In genomic region chr11:36088234-36088975, GRCh38 we compare ENCODE assay signal across 19 cellular contexts.
DNase-seq lines count a peak whose midpoint lies in the region; FAIRE-seq and TF ChIP-seq lines count a peak whose summit lies in the region.
"Had no signal": no experiment of that assay in that cellular context is flagged by ENCODE, and none has a peak within 500 bp of the region (broad histone marks: within the 10 kb centered on the region; RNA-seq: fewer than 3 reads in every experiment).

No MANE protein-coding gene starts in this region.

- H3K27me3 ChIP-seq in osteoblast (ENCODE audit: insufficient read depth, low read length) (no peaks in the 10 kb centered on the region), tibial nerve (no peaks in the 10 kb centered on the region)
- H3K27me3 ChIP-seq: colonic mucosa had no signal

- H3K9me3 ChIP-seq in osteoblast (ENCODE audit: low read depth, low read length) (no peaks in the 10 kb centered on the region), tibial nerve (peaks cover 0 to 2% (median 0%) of the 10 kb centered on the region in 4 donors)
- H3K9me3 ChIP-seq: colonic mucosa, neutrophil had no signal

- DNase-seq in G401 (ENCODE audit: low spot score) = peak; percentile 65
- peak; percentile 15 for DNase-seq in astrocyte of the cerebellum (ENCODE audit: low read depth)
- DNase-seq in fibroblast of gingiva (ENCODE audit: low read depth) = peak; percentile 71
- no peak for DNase-seq in osteoblast (ENCODE audit: insufficient read length, low spot score, missing footprints)
- DNase-seq in mesenteric fat pad (ENCODE audit: low spot score) = no peak
- DNase-seq in stimulated activated CD4-positive, alpha-beta T cell treated with anti-CD3 and anti-CD28 coated beads, Interleukin-12 subunit alpha, Interleukin-12 subunit beta, amount 100 ng/mL, for 4 hours = no peak
- DNase-seq in H54 (ENCODE audit: insufficient read length, low spot score) = no peak
- no peak for DNase-seq in tibial nerve (ENCODE audit: low spot score in 2 of 2)
- DNase-seq: activated CD4-positive, CD25-positive, alpha-beta regulatory T cell; activated CD8-positive, alpha-beta memory T cell treated with anti-CD3 and anti-CD28 coated beads for 24 hours; colonic mucosa; islet precursor cell; MM.1S; NCI-H187; right cardiac atrium; Right ventricle myocardium superior; T-helper 2 cell had no signal

- H3K36me3 ChIP-seq in osteoblast (ENCODE audit: insufficient read depth, low read length) (no peaks in the 10 kb centered on the region), tibial nerve (peaks cover 0 to 54% (median 0%) of the 10 kb centered on the region in 3 donors)
- H3K36me3 ChIP-seq: colonic mucosa, neutrophil had no signal

- FAIRE-seq in H54 (lab: Jason Lieb, UNC) = no peak

- peaks cover 36% of the 10 kb centered on the region for H3K4me1 ChIP-seq in osteoblast (ENCODE audit: insufficient read depth, low read length)
- H3K4me1 ChIP-seq in tibial nerve = no peaks in the 10 kb centered on the region
- H3K4me1 ChIP-seq: colonic mucosa had no signal

- H3K79me2 ChIP-seq in osteoblast (ENCODE audit: insufficient read depth, low read length) = no peaks in the 10 kb centered on the region

- H3K4me2 ChIP-seq in osteoblast (ENCODE audit: insufficient read depth, low read length) = peak overlapping the region; percentile 18

- H3K4me3 ChIP-seq in astrocyte of the cerebellum (ENCODE audit: low read depth, low read length) (no peak overlapping the region), osteoblast (ENCODE audit: insufficient read depth, low read length) (no peak overlapping the region), tibial nerve (no peak overlapping the region)
- H3K4me3 ChIP-seq: colonic mucosa had no signal

- TF ChIP-seq CTCF in astrocyte of the cerebellum (IDR thresholded peaks at IDR 0.05; ENCODE audit: low read depth, low read length, missing control alignments) (no peak), osteoblast (IDR thresholded peaks at IDR 0.05; ENCODE audit: extremely low read depth, low read depth, low read length) (no peak), tibial nerve (IDR thresholded peaks at IDR 0.05) (no peak)

- in situ Hi-C loops in G401 (cut with HindIII; ENCODE audit: low sequenced_read_pairs) = no loop called here
- in situ Hi-C loops in astrocyte of the cerebellum (cut with HindIII; ENCODE audit: low sequenced_read_pairs) = no loop called here

- H3K27ac ChIP-seq in osteoblast (ENCODE audit: low read depth, low read length) (no peak overlapping the region), tibial nerve (no peak overlapping the region)
- H3K27ac ChIP-seq: colonic mucosa, epithelial cell of prostate, neutrophil had no signal

- no peak for TF ChIP-seq POLR2A in H54 (IDR thresholded peaks at IDR 0.05; ENCODE audit: low read depth, low read length)
- no peak for TF ChIP-seq POLR2A in tibial nerve (IDR thresholded peaks at IDR 0.05)

- H2AFZ ChIP-seq in osteoblast (ENCODE audit: low read length) = no peak overlapping the region

- no peaks in the 10 kb centered on the region for H4K20me1 ChIP-seq in osteoblast (ENCODE audit: insufficient read depth, low read length)

- TF ChIP-seq EP300 in tibial nerve (IDR thresholded peaks at IDR 0.05) = no peak

- 44 to 46% methylated on average over 7 of the region's 7 CpGs for WGBS in tibial nerve, 2 donors

Comparison
In these comparisons a context has a peak if more than half of its experiments do, and no peak if none do; other contexts are left out.
1. DNase-seq: peak in G401 (single experiment), astrocyte of the cerebellum (single experiment) and fibroblast of gingiva (single experiment); none in osteoblast (single experiment), mesenteric fat pad (single experiment), stimulated activated CD4-positive, alpha-beta T cell treated with anti-CD3 and anti-CD28 coated beads, Interleukin-12 subunit alpha, Interleukin-12 subunit beta, amount 100 ng/mL, for 4 hours (single experiment), H54 (single experiment) and tibial nerve (0 of 2).